Comparison of ENCODE assay signal across 33 cellular contexts in the genomic region with DNA sequence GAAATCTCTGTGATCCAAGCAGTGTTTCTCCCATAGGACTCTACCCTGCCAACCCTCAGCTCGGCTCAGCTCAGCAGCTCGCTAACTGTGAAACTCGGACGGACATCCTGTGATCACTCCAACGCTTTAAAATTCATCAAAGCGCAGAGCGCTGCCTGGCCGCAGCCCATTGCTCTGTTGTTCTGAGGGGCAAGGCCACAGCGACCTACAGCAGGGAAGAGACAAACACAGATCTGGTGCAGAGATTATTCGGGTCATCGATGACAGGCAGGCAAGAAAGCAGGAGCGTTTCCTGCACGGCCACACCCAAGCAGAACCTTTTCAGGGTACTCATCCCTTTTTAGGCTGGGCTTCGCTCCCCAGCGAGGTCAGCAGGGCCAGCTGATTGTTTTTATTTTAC.
"Had no signal": no experiment of that assay in that cellular context is flagged by ENCODE, and none has a peak within 500 bp of the region (broad histone marks: within the 10 kb centered on the region; RNA-seq: fewer than 3 reads in every experiment).

No MANE protein-coding gene starts in this region.

- DNase-seq: activated B cell treated with CpG ODN at 0.5 μM for 24 hours; activated CD4-positive, alpha-beta memory T cell treated with anti-CD3 and anti-CD28 coated beads for 36 hours; activated CD4-positive, alpha-beta T cell treated with anti-CD3 and anti-CD28 coated beads for 4 hours; activated CD4-positive, alpha-beta T cell treated with anti-CD3 and anti-CD28 coated beads, Interleukin-2, amount 50 U/mL, for 1 hour; activated CD4-positive, CD25-positive, alpha-beta regulatory T cell treated with anti-CD3 and anti-CD28 coated beads, Interleukin-2, amount 50 U/mL, for 72 hours; activated CD8-positive, alpha-beta memory T cell treated with anti-CD3 and anti-CD28 coated beads, Interleukin-2, amount 50 U/mL, for 4 hours; activated gamma-delta T cell treated with Interleukin-2 at 50 U/mL for 16 hours; activated naive CD4-positive, alpha-beta T cell treated with anti-CD3 and anti-CD28 coated beads for 36 hours; activated T-cell treated with anti-CD3 and anti-CD28 coated beads for 4 hours; activated T-cell treated with anti-CD3 and anti-CD28 coated beads, Interleukin-2, amount 50 U/mL, for 4 hours; adrenal gland; Kasumi-1; KG1; MG63; NCI-H1048; NCI-H1105 treated with DMSO at 0.1 percent for 48 hours; NCI-H1436; NCI-H1694; NCI-H1930; NCI-H2081 treated with DMSO at 0.1 percent for 48 hours; NCI-H226; NCI-H446 treated with DMSO at 0.1 percent for 48 hours; NCI-H524; NCI-H69; SW 1271; T-helper 1 cell; T-helper 2 cell; T-helper 9 cell had no signal

- H3K27ac ChIP-seq: adrenal gland, ascending aorta, cardiac muscle cell, VCaP had no signal

- ATAC-seq: activated naive CD4-positive, alpha-beta T cell treated with anti-CD3 and anti-CD28 coated beads, Interleukin-2, amount 50 U/mL, for 72 hours; activated T-cell treated with anti-CD3 and anti-CD28 coated beads, Interleukin-2, amount 50 U/mL, for 4 hours; Panc1 had no signal

- H3K36me3 ChIP-seq: adrenal gland, ascending aorta, cardiac muscle cell, MG63 had no signal

- H3K4me3 ChIP-seq: adrenal gland, ascending aorta, cardiac muscle cell, MG63 had no signal

- H3K9me3 ChIP-seq: adrenal gland, ascending aorta, MG63 had no signal
